ENCODE assay signal across 29 cellular contexts in genomic region chr2:171459498-171459897, GRCh38.
"Had no signal": no experiment of that assay in that cellular context is flagged by ENCODE, and none has a peak within 500 bp of the region (broad histone marks: within the 10 kb centered on the region; RNA-seq: fewer than 3 reads in every experiment).

No MANE protein-coding gene starts in this region.

- H3K27me3 Mint-ChIP-seq: activated CD4-positive, alpha-beta memory T cell treated with anti-CD3 and anti-CD28 coated beads, Interleukin-2, amount 10 ng/mL, durations not matched to agents 7 days and 5 days; activated naive CD8-positive, alpha-beta T cell treated with anti-CD3 and anti-CD28 coated beads for 36 hours; activated T-helper 17 cell treated with anti-CD3 and anti-CD28 coated beads, Interleukin-2, amount 50 U/mL, for 72 hours had no signal

- H3K9me3 Mint-ChIP-seq: activated T-helper 17 cell treated with anti-CD3 and anti-CD28 coated beads, Interleukin-2, amount 50 U/mL, for 72 hours had no signal

- H2AFZ ChIP-seq: PC-9 had no signal

- H3K4me3 ChIP-seq: ascending aorta, breast epithelium, PC-9 had no signal

- H3K4me2 ChIP-seq: KMS-11, PC-9 had no signal

- H3K27ac Mint-ChIP-seq: activated CD4-positive, alpha-beta memory T cell treated with anti-CD3 and anti-CD28 coated beads, Interleukin-2, amount 10 ng/mL, durations not matched to agents 7 days and 5 days; activated naive CD8-positive, alpha-beta T cell treated with anti-CD3 and anti-CD28 coated beads for 36 hours; activated T-cell treated with anti-CD3 and anti-CD28 coated beads, Interleukin-2, amount 50 U/mL, for 72 hours; activated T-helper 17 cell treated with anti-CD3 and anti-CD28 coated beads, Interleukin-2, amount 50 U/mL, for 72 hours had no signal

- DNase-seq: activated CD4-positive, alpha-beta memory T cell treated with anti-CD3 and anti-CD28 coated beads, Interleukin-2, amount 10 ng/mL, durations not matched to agents 7 days and 5 days; activated CD4-positive, alpha-beta T cell treated with anti-CD3 and anti-CD28 coated beads for 1 hour; activated CD4-positive, alpha-beta T cell treated with anti-CD3 and anti-CD28 coated beads for 48 hours; activated CD4-positive, CD25-positive, alpha-beta regulatory T cell; activated effector memory CD4-positive, alpha-beta T cell treated with anti-CD3 and anti-CD28 coated beads, Interleukin-2, amount 50 U/mL, for 16 hours; activated naive CD4-positive, alpha-beta T cell; activated naive CD4-positive, alpha-beta T cell treated with anti-CD3 and anti-CD28 coated beads, Interleukin-2, amount 50 U/mL, for 16 hours; activated naive CD8-positive, alpha-beta T cell treated with anti-CD3 and anti-CD28 coated beads for 36 hours; activated T-cell treated with anti-CD3 and anti-CD28 coated beads, Interleukin-2, amount 50 U/mL, for 1 hour; activated T-cell treated with anti-CD3 and anti-CD28 coated beads, Interleukin-2, amount 50 U/mL, for 72 hours; amygdala; MM.1S; MV-4-11; NCI-H1092; NCI-H1436 treated with DMSO at 0.1 percent for 48 hours; NCI-H1694 treated with DMSO at 0.1 percent for 48 hours; NCI-H2029; NCI-H345; NCI-H524 treated with DMSO at 0.1 percent for 48 hours; PC-9; Right ventricle myocardium superior; SW 1271; T-helper 1 cell; T1000; WERI-Rb-1 had no signal

- H3K4me1 ChIP-seq: ascending aorta, breast epithelium had no signal

- ATAC-seq: activated T-cell treated with anti-CD3 and anti-CD28 coated beads, Interleukin-2, amount 50 U/mL, for 72 hours; activated T-helper 17 cell treated with anti-CD3 and anti-CD28 coated beads, Interleukin-2, amount 50 U/mL, for 72 hours had no signal

- H3K4me3 Mint-ChIP-seq: activated CD4-positive, alpha-beta memory T cell treated with anti-CD3 and anti-CD28 coated beads, Interleukin-2, amount 10 ng/mL, durations not matched to agents 7 days and 5 days; activated naive CD8-positive, alpha-beta T cell treated with anti-CD3 and anti-CD28 coated beads for 36 hours; activated T-cell treated with anti-CD3 and anti-CD28 coated beads, Interleukin-2, amount 50 U/mL, for 72 hours; activated T-helper 17 cell treated with anti-CD3 and anti-CD28 coated beads, Interleukin-2, amount 50 U/mL, for 72 hours had no signal

- H3K27me3 ChIP-seq: ascending aorta, breast epithelium had no signal

- H3K27ac ChIP-seq: ascending aorta, breast epithelium, KMS-11, PC-9, WERI-Rb-1 had no signal

- H3K9ac ChIP-seq: KMS-11 had no signal

- H3K9me3 ChIP-seq: breast epithelium had no signal

- H3K36me3 ChIP-seq: breast epithelium had no signal

- H3K4me1 Mint-ChIP-seq: activated CD4-positive, alpha-beta memory T cell treated with anti-CD3 and anti-CD28 coated beads, Interleukin-2, amount 10 ng/mL, durations not matched to agents 7 days and 5 days; activated naive CD8-positive, alpha-beta T cell treated with anti-CD3 and anti-CD28 coated beads for 36 hours had no signal
